In genomic region chr6:71977860-71978259, GRCh38 we compare ENCODE assay signal across 18 cellular contexts.
DNase-seq lines count a peak whose midpoint lies in the region; ATAC-seq and TF ChIP-seq lines count a peak whose summit lies in the region.
"Had no signal": no experiment of that assay in that cellular context is flagged by ENCODE, and none has a peak within 500 bp of the region (broad histone marks: within the 10 kb centered on the region; RNA-seq: fewer than 3 reads in every experiment).

No MANE protein-coding gene starts in this region.

- H3K4me1 ChIP-seq in left lung, result no peaks in the 10 kb centered on the region
- H3K4me1 ChIP-seq: suprapubic skin had no signal

- TF ChIP-seq CTCF in 22Rv1 (IDR thresholded peaks at IDR 0.05) (no peak), NB4 (IDR thresholded peaks at IDR 0.05; ENCODE audit: low read depth, low read length) (no peak), left lung (IDR thresholded peaks at IDR 0.05) (no peak)

- H3K4me3 ChIP-seq in NB4 (ENCODE audit: low read depth, low read length) (no peak overlapping the region), left lung (no peak overlapping the region)
- H3K4me3 ChIP-seq: suprapubic skin had no signal

- H3K27ac ChIP-seq in 22Rv1, result peak overlapping the region; percentile 78
- H3K27ac ChIP-seq in left lung, result no peak overlapping the region
- H3K27ac ChIP-seq: suprapubic skin had no signal

- no peaks in the 10 kb centered on the region for H3K27me3 ChIP-seq in left lung
- H3K27me3 ChIP-seq: suprapubic skin had no signal

- intact Hi-C loops in left lung (cut with DNase I), result no loop called here

- ATAC-seq in GM18907 (IDR thresholded peaks at IDR 0.05; ENCODE audit: unreplicated experiment), result peak; percentile 40
- no peak for ATAC-seq in HG02642 (IDR thresholded peaks at IDR 0.05; ENCODE audit: poor library complexity, unreplicated experiment)
- ATAC-seq in left lung, result no peak
- ATAC-seq in GM21576 (IDR thresholded peaks at IDR 0.05; ENCODE audit: unreplicated experiment), result no peak
- ATAC-seq: activated T-helper 17 cell treated with anti-CD3 and anti-CD28 coated beads, Interleukin-2, amount 50 U/mL, for 72 hours; effector memory CD8-positive, alpha-beta T cell; right cardiac atrium; T-cell had no signal

- H3K36me3 ChIP-seq in left lung, result no peaks in the 10 kb centered on the region
- H3K36me3 ChIP-seq: suprapubic skin had no signal

- H3K9me3 ChIP-seq in left lung, result no peaks in the 10 kb centered on the region
- H3K9me3 ChIP-seq: suprapubic skin had no signal

- TF ChIP-seq POLR2A in NB4 (IDR thresholded peaks at IDR 0.05; ENCODE audit: extremely low read depth, insufficient read length), result no peak

- DNase-seq in NB4 (ENCODE audit: low read depth) (peak; percentile 26), astrocyte of the hippocampus (ENCODE audit: low read depth, low spot score) (peak; percentile 7), left lung (no peak), T-helper 1 cell (no peak)
- DNase-seq: activated B cell treated with CpG ODN at 0.5 μM for 24 hours; effector memory CD8-positive, alpha-beta T cell; H7; NCI-H1417 treated with DMSO at 0.1 percent for 48 hours; NCI-H226; right cardiac atrium; stimulated activated CD4-positive, alpha-beta T cell treated with anti-CD3 and anti-CD28 coated beads, Interleukin-1b, Interleukin-23, amount 100 ng/mL, for 48 hours; T-cell had no signal

Comparison
In these comparisons a context has a peak if more than half of its experiments do, and no peak if none do; other contexts are left out.
1. DNase-seq: peak in NB4 (single experiment) and astrocyte of the hippocampus (single experiment); none in left lung (0 of 2) and T-helper 1 cell (0 of 5).